ENCODE assay signal across 10 cellular contexts in the genomic region with DNA sequence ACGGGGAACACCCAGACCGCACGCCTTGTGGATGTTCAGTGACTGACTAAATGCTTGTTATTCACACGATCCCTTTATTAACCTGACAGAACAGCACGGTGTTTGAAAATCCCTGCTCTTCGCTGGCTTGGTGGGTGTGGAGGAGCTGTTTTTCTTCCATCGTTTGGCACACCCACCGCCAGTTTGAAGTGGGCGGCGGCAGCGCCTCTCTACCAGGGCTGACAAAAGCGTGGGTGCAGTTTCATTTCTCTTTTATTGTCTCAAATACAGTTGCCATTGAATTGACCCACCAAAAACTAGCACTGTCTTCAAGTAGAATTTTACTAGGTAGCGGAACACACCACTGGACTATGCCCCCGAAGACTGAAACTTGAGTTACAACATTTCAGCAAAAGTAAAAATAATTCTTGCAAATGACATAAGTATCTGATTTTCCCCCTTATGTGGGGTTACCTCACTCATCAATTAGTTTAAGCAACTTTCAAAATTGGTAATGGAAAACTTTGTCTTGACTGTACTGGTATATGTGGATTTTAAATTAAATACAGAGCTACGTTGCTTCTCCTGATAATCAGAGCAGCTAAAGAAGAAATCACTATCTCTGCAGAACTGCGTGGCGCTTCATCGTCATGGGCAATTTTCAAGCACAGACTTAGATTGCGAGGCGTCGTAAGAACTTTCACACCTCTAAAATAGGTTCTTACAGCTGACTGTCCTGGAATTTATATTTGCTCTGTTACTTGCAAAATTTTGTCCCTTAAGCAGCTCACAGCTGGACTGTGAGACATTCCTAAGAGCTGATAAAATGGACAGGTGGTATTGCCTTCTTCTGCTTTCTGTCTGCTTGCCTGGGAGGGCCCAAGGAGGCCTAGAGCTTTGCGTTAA.
A peak's percentile ranks its signal among the peaks of the same experiment; 100 is the strongest.
DNase-seq lines count a peak whose midpoint lies in the region; ATAC-seq and TF ChIP-seq lines count a peak whose summit lies in the region.
"Had no signal": no experiment of that assay in that cellular context is flagged by ENCODE, and none has a peak within 500 bp of the region (broad histone marks: within the 10 kb centered on the region; RNA-seq: fewer than 3 reads in every experiment).

No MANE protein-coding gene starts in this region.

- DNase-seq in right cardiac atrium (no peak), Right ventricle myocardium inferior (ENCODE audit: missing footprints) (no peak), medulla oblongata (ENCODE audit: extremely low spot score) (peak; percentile 49), RKO (ENCODE audit: low spot score) (no peak), Calu3 (no peak)
- DNase-seq in activated CD4-positive, alpha-beta memory T cell treated with anti-CD3 and anti-CD28 coated beads for 36 hours, result peak; percentile 69
- DNase-seq: NCI-H187, pancreas had no signal

- H3K27ac ChIP-seq in right cardiac atrium (ENCODE audit: low read length), result peak overlapping the region; percentile 59
- H3K27ac ChIP-seq: pancreas had no signal

- TF ChIP-seq CTCF in Calu3 (IDR thresholded peaks at IDR 0.05; ENCODE audit: unreplicated experiment), result no peak

- H3K9me3 Mint-ChIP-seq in activated CD4-positive, alpha-beta memory T cell treated with anti-CD3 and anti-CD28 coated beads for 36 hours, result no peaks in the 10 kb centered on the region
- H3K9me3 Mint-ChIP-seq in Calu3 (ENCODE audit: low read depth, unreplicated experiment), result no peaks in the 10 kb centered on the region

- H3K27me3 Mint-ChIP-seq in activated CD4-positive, alpha-beta memory T cell treated with anti-CD3 and anti-CD28 coated beads for 36 hours, result peaks cover 3% of the 10 kb centered on the region
- H3K27me3 Mint-ChIP-seq in Calu3 (ENCODE audit: unreplicated experiment), result peaks cover 39% of the 10 kb centered on the region

- CTCF ChIA-PET in activated CD4-positive, alpha-beta memory T cell treated with anti-CD3 and anti-CD28 coated beads for 36 hours (lab: Charles Lee), result interaction anchor here (1.0 to 2.1 kb wide), 5 partner anchors 9 to 155 kb away, joined by 3 to 9 read pairs (median 7); no protein-coding TSS in a partner anchor
- CTCF ChIA-PET in Calu3 (lab: Charles Lee), result no interaction called here

- peak in 1 of 2 donors; percentile 19 for ATAC-seq in right cardiac atrium
- ATAC-seq in Right ventricle myocardium inferior, result no peak
- no peak for ATAC-seq in GM21515 (IDR thresholded peaks at IDR 0.05; ENCODE audit: unreplicated experiment)
- ATAC-seq in GM21825 (IDR thresholded peaks at IDR 0.05; ENCODE audit: unreplicated experiment), result no peak

- BruUV-seq in Calu3 (replicated peaks; lab: Mats Ljungman, UMichigan), result no TSS peak

- peaks cover 78% of the 10 kb centered on the region for H3K4me1 Mint-ChIP-seq in activated CD4-positive, alpha-beta memory T cell treated with anti-CD3 and anti-CD28 coated beads for 36 hours (ENCODE audit: low read depth)
- H3K4me1 Mint-ChIP-seq in Calu3 (ENCODE audit: low read depth, unreplicated experiment), result no peaks in the 10 kb centered on the region

- intact Hi-C loops in right cardiac atrium (cut with DNase I) (loop anchor here in 2 of 4 donors (10.0 kb wide), 2 partner anchors 55 to 225 kb away; no protein-coding TSS in a partner anchor), Right ventricle myocardium inferior (cut with DNase I) (no loop called here), Calu3 (cut with micrococcal nuclease; ENCODE audit: unreplicated experiment) (loop anchor here (10.0 kb wide), 1 partner anchor 65 kb away; a partner anchor contains a TSS)
- intact Hi-C loops in activated CD4-positive, alpha-beta memory T cell treated with anti-CD3 and anti-CD28 coated beads for 36 hours (cut with micrococcal nuclease), result loop anchor here (1.0 kb wide), 2 partner anchors 12 to 13 kb away; no protein-coding TSS in a partner anchor

- peak overlapping the region; percentile 57 for H3K4me3 Mint-ChIP-seq in activated CD4-positive, alpha-beta memory T cell treated with anti-CD3 and anti-CD28 coated beads for 36 hours
- H3K4me3 Mint-ChIP-seq in Calu3 (ENCODE audit: low read depth, unreplicated experiment), result no peak overlapping the region

- peaks cover 13% of the 10 kb centered on the region for H3K4me1 ChIP-seq in right cardiac atrium (ENCODE audit: control insufficient read depth, insufficient read depth, low read length)
- H3K4me1 ChIP-seq: pancreas had no signal

- no peaks in the 10 kb centered on the region for H3K27me3 ChIP-seq in right cardiac atrium (ENCODE audit: control insufficient read depth, insufficient read depth)
- H3K27me3 ChIP-seq: pancreas had no signal

- POLR2A ChIA-PET in activated CD4-positive, alpha-beta memory T cell treated with anti-CD3 and anti-CD28 coated beads for 36 hours (lab: Charles Lee), result interaction anchor here (0.8 to 6.1 kb wide), 7 partner anchors 12 to 102 kb away, joined by 3 to 42 read pairs (median 5); no protein-coding TSS in a partner anchor

- H3K36me3 Mint-ChIP-seq in activated CD4-positive, alpha-beta memory T cell treated with anti-CD3 and anti-CD28 coated beads for 36 hours, result peaks cover 8% of the 10 kb centered on the region
- H3K36me3 Mint-ChIP-seq in Calu3 (ENCODE audit: insufficient read depth, unreplicated experiment), result no peaks in the 10 kb centered on the region

- no peaks in the 10 kb centered on the region for H3K9me3 ChIP-seq in right cardiac atrium (ENCODE audit: control insufficient read depth, low read length)
- H3K9me3 ChIP-seq: pancreas had no signal

- 75% methylated on average over 22 of the region's 22 CpGs for WGBS in right cardiac atrium

- peak overlapping the region; percentile 69 for H3K27ac Mint-ChIP-seq in activated CD4-positive, alpha-beta memory T cell treated with anti-CD3 and anti-CD28 coated beads for 36 hours
- no peak overlapping the region for H3K27ac Mint-ChIP-seq in Calu3 (ENCODE audit: unreplicated experiment)

- no peak overlapping the region for H3K4me3 ChIP-seq in right cardiac atrium (ENCODE audit: low read length)
- H3K4me3 ChIP-seq: pancreas had no signal

Comparison
In these comparisons a context has a peak if more than half of its experiments do, and no peak if none do; other contexts are left out.
1. DNase-seq: peak in activated CD4-positive, alpha-beta memory T cell treated with anti-CD3 and anti-CD28 coated beads for 36 hours (single experiment) and medulla oblongata (single experiment); none in right cardiac atrium (0 of 3), Right ventricle myocardium inferior (single experiment), RKO (single experiment) and Calu3 (single experiment).